In the genomic region with DNA sequence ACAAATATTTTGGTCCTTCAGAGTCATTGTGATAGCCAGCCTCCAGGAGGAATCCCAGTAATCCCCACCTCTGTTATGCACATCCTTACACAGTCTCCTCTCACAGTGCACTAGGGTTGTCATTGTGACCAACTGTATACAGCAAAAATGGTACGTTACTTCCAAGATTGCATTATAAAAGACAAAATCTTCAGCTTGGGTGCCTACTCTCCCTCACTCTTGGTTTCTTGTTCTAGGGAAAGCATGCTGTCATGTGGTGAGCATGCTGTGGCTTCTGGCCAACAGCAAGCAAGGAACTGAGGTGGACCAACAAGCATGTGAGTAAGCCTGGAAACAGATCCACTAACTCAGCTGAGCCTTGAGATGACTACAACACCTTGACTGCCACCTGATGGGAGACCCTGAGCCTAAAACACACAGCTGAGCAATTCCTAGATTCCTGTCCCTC, we compare ENCODE assay signal across 8 cellular contexts.
DNase-seq lines count a peak whose midpoint lies in the region; ATAC-seq and TF ChIP-seq lines count a peak whose summit lies in the region.

No MANE protein-coding gene starts in this region.

- H3K27ac ChIP-seq in ACC112 (ENCODE audit: low read depth, low read length): peak overlapping the region; percentile 63

- peaks cover 87% of the 10 kb centered on the region for H3K79me2 ChIP-seq in ACC112 (ENCODE audit: control insufficient read depth, insufficient read depth, low read length, unreplicated experiment)

- H3K4me1 Mint-ChIP-seq in HFFc6 (ENCODE audit: low read depth): peaks cover 91% of the 10 kb centered on the region

- H3K36me3 Mint-ChIP-seq in HFFc6 (ENCODE audit: low read depth): peaks cover 6% of the 10 kb centered on the region
- no peaks in the 10 kb centered on the region for H3K36me3 Mint-ChIP-seq in activated naive CD4-positive, alpha-beta T cell treated with anti-CD3 and anti-CD28 coated beads, Interleukin-2, amount 50 U/mL, for 72 hours

- H3K4me1 ChIP-seq in ACC112 (ENCODE audit: control insufficient read depth, insufficient read depth, low read length, unreplicated experiment): peaks cover 51% of the 10 kb centered on the region

- TF ChIP-seq CTCF in HFFc6 (IDR thresholded peaks at IDR 0.05) (no peak), astrocyte of the cerebellum (IDR thresholded peaks at IDR 0.05; ENCODE audit: low read depth, low read length, missing control alignments) (no peak)

- H3K4me3 ChIP-seq in ACC112 (ENCODE audit: low read depth, low read length) (no peak overlapping the region), astrocyte of the cerebellum (ENCODE audit: low read depth, low read length) (no peak overlapping the region)

- no peak overlapping the region for H2AFZ ChIP-seq in ACC112 (ENCODE audit: low read length, unreplicated experiment)

- H3K9me3 Mint-ChIP-seq in HFFc6: no peaks in the 10 kb centered on the region
- peaks cover 0 to 4% of the 10 kb centered on the region in 2 donors for H3K9me3 Mint-ChIP-seq in activated naive CD4-positive, alpha-beta T cell treated with anti-CD3 and anti-CD28 coated beads, Interleukin-2, amount 50 U/mL, for 72 hours

- no peaks in the 10 kb centered on the region for H3K36me3 ChIP-seq in ACC112 (ENCODE audit: insufficient read depth, low read length)

- H3K27me3 ChIP-seq in ACC112 (ENCODE audit: insufficient read depth, low read length): no peaks in the 10 kb centered on the region

- ATAC-seq in HG03280 (IDR thresholded peaks at IDR 0.05; ENCODE audit: unreplicated experiment) (no peak), GM21717 (IDR thresholded peaks at IDR 0.05; ENCODE audit: unreplicated experiment) (no peak)
- no peak for ATAC-seq in activated naive CD4-positive, alpha-beta T cell treated with anti-CD3 and anti-CD28 coated beads, Interleukin-2, amount 50 U/mL, for 72 hours

- in situ Hi-C loops in astrocyte of the cerebellum (cut with HindIII; ENCODE audit: low sequenced_read_pairs) (no loop called here), KBM-7 (cut with MboI; ENCODE audit: low pct_unique_long_range_greater_than_20kb, low sequenced_read_pairs) (no loop called here)

- H3K27me3 Mint-ChIP-seq in HFFc6 (ENCODE audit: insufficient read depth): no peaks in the 10 kb centered on the region

- peak overlapping the region; percentile 69 for H3K27ac Mint-ChIP-seq in HFFc6
- H3K27ac Mint-ChIP-seq in activated naive CD4-positive, alpha-beta T cell treated with anti-CD3 and anti-CD28 coated beads, Interleukin-2, amount 50 U/mL, for 72 hours: no peak overlapping the region

- peak overlapping the region; percentile 24 for H3K4me3 Mint-ChIP-seq in HFFc6

- DNase-seq in HFFc6 (peak; percentile 79), astrocyte of the cerebellum (ENCODE audit: low read depth) (peak; percentile 84), iPS-NIHi7 (ENCODE audit: extremely low spot score) (peak; percentile 39), KBM-7 (no peak)
- DNase-seq in activated naive CD4-positive, alpha-beta T cell treated with anti-CD3 and anti-CD28 coated beads, Interleukin-2, amount 50 U/mL, for 72 hours (ENCODE audit: low spot score in 2 of 2): no peak

Comparison
In these comparisons a context has a peak if more than half of its experiments do, and no peak if none do; other contexts are left out.
1. DNase-seq: peak in HFFc6 (single experiment), astrocyte of the cerebellum (single experiment) and iPS-NIHi7 (single experiment); none in activated naive CD4-positive, alpha-beta T cell treated with anti-CD3 and anti-CD28 coated beads, Interleukin-2, amount 50 U/mL, for 72 hours (0 of 2) and KBM-7 (single experiment).